ENCODE assay signal across 19 cellular contexts in the genomic region with DNA sequence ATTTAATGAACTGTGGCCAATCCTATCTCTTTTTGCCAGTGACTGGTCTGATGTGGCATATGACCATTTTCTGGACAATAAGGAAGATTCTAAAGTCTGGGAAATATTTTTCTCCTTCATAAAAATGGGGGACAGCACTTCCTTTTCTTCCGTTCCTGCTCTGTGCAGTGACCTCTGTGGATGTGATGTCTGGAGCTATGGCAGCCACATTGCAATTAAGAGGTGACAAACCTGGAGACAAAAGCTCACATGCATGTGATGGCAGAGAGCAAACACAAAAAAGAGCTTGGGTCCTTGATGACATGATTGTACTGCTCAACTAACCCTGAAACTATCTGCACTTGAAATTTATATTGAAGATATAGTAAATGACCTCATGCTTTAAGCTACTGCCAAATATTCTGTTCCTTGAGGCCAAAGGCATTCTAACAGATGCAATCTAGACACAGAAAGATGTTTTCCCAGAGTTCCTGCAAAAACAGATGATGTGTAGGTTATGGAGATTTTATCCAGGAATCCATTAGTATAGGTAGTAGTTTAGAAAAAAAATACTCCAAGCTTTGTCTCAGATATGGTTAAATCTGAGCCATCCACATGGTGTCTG. TPM values are rescaled to one million over a fixed set of nuclear protein-coding genes. Genes with fewer than 3 reads are reported as not detected.
DNase-seq lines count a peak whose midpoint lies in the region; ATAC-seq and TF ChIP-seq lines count a peak whose summit lies in the region.
"Had no signal": no experiment of that assay in that cellular context is flagged by ENCODE, and none has a peak within 500 bp of the region (broad histone marks: within the 10 kb centered on the region; RNA-seq: fewer than 3 reads in every experiment).

No MANE protein-coding gene starts in this region.

- H3K27ac ChIP-seq in MM.1S (ENCODE audit: low read length) (no peak overlapping the region), neuronal stem cell (replicated peaks; ENCODE audit: low read length) (no peak overlapping the region), substantia nigra (ENCODE audit: low read depth, low read length, poor library complexity, severe bottlenecking) (no peak overlapping the region)
- H3K27ac ChIP-seq in effector memory CD4-positive, alpha-beta T cell (ENCODE audit: insufficient read depth, low read length, poor library complexity, severe bottlenecking), result no peak overlapping the region
- H3K27ac ChIP-seq: thoracic aorta had no signal

- 0 out of 2 replicates have a peak, but pooled peaks cover 2% of the 10 kb centered on the region for H3F3A ChIP-seq in MM.1S (ENCODE audit: insufficient read depth, low read length)

- H3K79me1 ChIP-seq in neuronal stem cell (ENCODE audit: low read depth, low read length), result peaks cover 6% of the 10 kb centered on the region

- no CpG with 5 or more reads among the region's 1 CpG for WGBS in neuronal stem cell (ENCODE audit: extremely low coverage in 2 of 2, insufficient read length in 2 of 2, insufficient replicate concordance in 1 of 2), 2 donors

- H3K36me3 ChIP-seq in MM.1S (replicated peaks; ENCODE audit: insufficient read depth, low read length) (no peaks in the 10 kb centered on the region), neuronal stem cell (replicated peaks in 1 of 2; ENCODE audit: control insufficient read depth in 2 of 2, insufficient read depth in 2 of 2, low read length in 2 of 2) (no peaks in the 10 kb centered on the region)
- no peaks in the 10 kb centered on the region for H3K36me3 ChIP-seq in effector memory CD4-positive, alpha-beta T cell (ENCODE audit: control insufficient read depth, insufficient read depth, low read length)
- H3K36me3 ChIP-seq: BE2C, thoracic aorta had no signal

- no peak for ATAC-seq in effector memory CD8-positive, alpha-beta T cell (replicated peaks)
- ATAC-seq in sciatic nerve, result no peak
- ATAC-seq: esophagus mucosa had no signal

- H2BK12ac ChIP-seq in neuronal stem cell (ENCODE audit: low read length), result no peak overlapping the region

- no peak overlapping the region for H3K27ac Mint-ChIP-seq in effector memory CD8-positive, alpha-beta T cell
- H3K27ac Mint-ChIP-seq: activated B cell treated with CpG ODN at 0.5 μM for 24 hours had no signal

- no peaks in the 10 kb centered on the region for H3K9me2 ChIP-seq in MM.1S (replicated peaks; ENCODE audit: insufficient read depth, low read length)

- H3K18ac ChIP-seq in neuronal stem cell (ENCODE audit: low read length), result no peak overlapping the region

- intact Hi-C loops in sciatic nerve (cut with DNase I), result no loop called here

- peaks cover 19% of the 10 kb centered on the region in 2 donors for H3K27me3 Mint-ChIP-seq in effector memory CD8-positive, alpha-beta T cell

- no peak overlapping the region for H3K14ac ChIP-seq in neuronal stem cell (ENCODE audit: low read length)

- TF ChIP-seq CTCF in MM.1S (IDR thresholded peaks at IDR 0.05; ENCODE audit: low read length), result no peak

- H3K4me3 Mint-ChIP-seq in effector memory CD8-positive, alpha-beta T cell, result peak overlapping the region; percentile 81 to 94

- no peak overlapping the region for H4K91ac ChIP-seq in neuronal stem cell (ENCODE audit: low read depth, low read length, poor library complexity)

- H3K4ac ChIP-seq in neuronal stem cell (ENCODE audit: low read length), result no peak overlapping the region

- H3K9me3 ChIP-seq in MM.1S (replicated peaks; ENCODE audit: insufficient read depth, low read length), result no peaks in the 10 kb centered on the region
- H3K9me3 ChIP-seq in neuronal stem cell (replicated peaks in 1 of 2; ENCODE audit: control insufficient read depth in 2 of 2, insufficient read depth in 1 of 2, low read depth in 1 of 2, low read length in 2 of 2), result no peaks in the 10 kb centered on the region
- H3K9me3 ChIP-seq in effector memory CD4-positive, alpha-beta T cell (ENCODE audit: control insufficient read depth, low read length), result no peaks in the 10 kb centered on the region
- H3K9me3 ChIP-seq: BE2C, thoracic aorta had no signal

- no peaks in the 10 kb centered on the region for H4K20me1 ChIP-seq in MM.1S (ENCODE audit: insufficient read depth, low read length)

- H3K4me3 ChIP-seq in MM.1S (ENCODE audit: low read length), result no peak overlapping the region
- no peak overlapping the region for H3K4me3 ChIP-seq in neuronal stem cell (ENCODE audit: low read length in 2 of 2)
- no peak overlapping the region for H3K4me3 ChIP-seq in effector memory CD4-positive, alpha-beta T cell (ENCODE audit: insufficient read depth, low read depth, low read length, poor library complexity, severe bottlenecking)

- no peaks in the 10 kb centered on the region for H3K27me3 ChIP-seq in MM.1S (replicated peaks; ENCODE audit: insufficient read depth, low read length)
- peaks cover 0 to 4% (median 0%) of the 10 kb centered on the region in 3 experiments for H3K27me3 ChIP-seq in neuronal stem cell (ENCODE audit: control insufficient read depth in 3 of 3, insufficient read depth in 3 of 3, low read depth in 1 of 3, low read length in 3 of 3)
- no peaks in the 10 kb centered on the region for H3K27me3 ChIP-seq in effector memory CD4-positive, alpha-beta T cell (replicated peaks; ENCODE audit: control insufficient read depth, insufficient read depth, low read length, poor library complexity, severe bottlenecking)
- H3K27me3 ChIP-seq: BE2C had no signal

- H2BK15ac ChIP-seq in neuronal stem cell (ENCODE audit: low read length), result no peak overlapping the region

- H2BK5ac ChIP-seq in neuronal stem cell (ENCODE audit: low read length), result no peak overlapping the region

- no peaks in the 10 kb centered on the region for H3K9me3 Mint-ChIP-seq in effector memory CD8-positive, alpha-beta T cell

- H3K23ac ChIP-seq in neuronal stem cell (ENCODE audit: low read depth, low read length, poor library complexity), result no peak overlapping the region

- peaks cover 18 to 24% of the 10 kb centered on the region in 2 donors for H3K4me1 Mint-ChIP-seq in effector memory CD8-positive, alpha-beta T cell (ENCODE audit: low read depth in 2 of 2)

- no peak overlapping the region for H2AFZ ChIP-seq in MM.1S (ENCODE audit: low read length)
- peak overlapping the region; percentile 98 for H2AFZ ChIP-seq in neuronal stem cell (ENCODE audit: low read length)

- DNase-seq in EH (ENCODE audit: low read depth) (peak; percentile 13), MM.1S (no peak), neuronal stem cell (ENCODE audit: low spot score) (no peak), substantia nigra (lab: John Stamatoyannopoulos, UW) (no peak), sciatic nerve (ENCODE audit: low spot score) (no peak)
- DNase-seq in effector memory CD8-positive, alpha-beta T cell, result no peak
- DNase-seq in NK-92 treated with Interleukin-12 subunit alpha and Interleukin-12 subunit beta, amount 100 ng/mL, for 24 hours (lab: John Stamatoyannopoulos, UW), result no peak
- no peak for DNase-seq in effector memory CD4-positive, alpha-beta T cell
- DNase-seq: activated B cell treated with CpG ODN at 0.5 μM for 24 hours; activated effector memory CD4-positive, alpha-beta T cell treated with Interleukin-2 at 50 U/mL for 16 hours; aorta; cortex of kidney; head of caudate nucleus; NCI-H748 treated with DMSO at 0.1 percent for 48 hours; RPMI8226; stimulated activated CD4-positive, alpha-beta T cell treated with anti-CD3 and anti-CD28 coated beads, Interleukin-2, amount 100 ng/mL, for 24 hours had no signal

- no peak overlapping the region for H2AK5ac ChIP-seq in neuronal stem cell (ENCODE audit: low read depth, low read length)

- no peaks in the 10 kb centered on the region for H3K36me3 Mint-ChIP-seq in effector memory CD8-positive, alpha-beta T cell (ENCODE audit: insufficient read depth)

- 0 out of 2 replicates have a peak overlapping the region, but pooled peaks have one; percentile 91 for H3K4me2 ChIP-seq in MM.1S (ENCODE audit: low read depth, low read length)
- H3K4me2 ChIP-seq in neuronal stem cell (ENCODE audit: insufficient read depth, low read length, poor library complexity, severe bottlenecking), result no peak overlapping the region

- H2BK120ac ChIP-seq in neuronal stem cell (ENCODE audit: low read depth, low read length), result no peak overlapping the region

- H3K4me1 ChIP-seq in MM.1S (ENCODE audit: low read length) (no peaks in the 10 kb centered on the region), neuronal stem cell (ENCODE audit: control insufficient read depth in 2 of 2, insufficient read depth in 1 of 2, low read depth in 1 of 2, low read length in 2 of 2) (peaks cover 8 to 16% of the 10 kb centered on the region in 2 donors)
- H3K4me1 ChIP-seq in effector memory CD4-positive, alpha-beta T cell (ENCODE audit: control insufficient read depth, insufficient read depth, low read length, poor library complexity, severe bottlenecking), result peaks cover 5% of the 10 kb centered on the region
- H3K4me1 ChIP-seq: BE2C had no signal

- peaks cover 12% of the 10 kb centered on the region for H3K79me2 ChIP-seq in MM.1S (ENCODE audit: low read length)

- H3K9ac ChIP-seq in MM.1S (ENCODE audit: low read length) (no peak overlapping the region), neuronal stem cell (ENCODE audit: low read depth, low read length, poor library complexity) (no peak overlapping the region)

- H4K8ac ChIP-seq in neuronal stem cell (ENCODE audit: low read depth, low read length), result no peak overlapping the region

RNA-seq across cellular contexts. Expression of gene MAGI3, which starts 2.2 kb away (rescaled TPM):
- 9.2 TPM for polyA plus RNA-seq in neuronal stem cell (2013, experiment 1 of 2)
- polyA plus RNA-seq in neuronal stem cell (2013, experiment 2 of 2), result 8.8 TPM
- 15.9 TPM for total RNA-seq in sciatic nerve
